Comparison of ENCODE assay signal across 19 cellular contexts in genomic region chr10:43360086-43360485, GRCh38. TPM values are rescaled to one million over a fixed set of nuclear protein-coding genes. Genes with fewer than 3 reads are reported as not detected.
DNase-seq lines count a peak whose midpoint lies in the region; ATAC-seq, FAIRE-seq and TF ChIP-seq lines count a peak whose summit lies in the region.
"Had no signal": no experiment of that assay in that cellular context is flagged by ENCODE, and none has a peak within 500 bp of the region (broad histone marks: within the 10 kb centered on the region; RNA-seq: fewer than 3 reads in every experiment).

No MANE protein-coding gene starts in this region.

- peak overlapping the region; percentile 98 for H3K27ac Mint-ChIP-seq in stimulated activated naive CD8-positive, alpha-beta T cell treated with anti-CD3 and anti-CD28 coated beads, Interleukin-15, Interleukin-2, amounts not matched to agents 100 ng/mL and 50 ng/mL, for 24 hours
- peak overlapping the region; percentile 26 to 98 for H3K27ac Mint-ChIP-seq in activated naive CD4-positive, alpha-beta T cell treated with anti-CD3 and anti-CD28 coated beads, Interleukin-2, amount 50 U/mL, for 72 hours
- H3K27ac Mint-ChIP-seq in immature natural killer cell = peak overlapping the region; percentile 50 to 80 (median 60)

- H3K9me3 Mint-ChIP-seq in stimulated activated naive CD8-positive, alpha-beta T cell treated with anti-CD3 and anti-CD28 coated beads, Interleukin-15, Interleukin-2, amounts not matched to agents 100 ng/mL and 50 ng/mL, for 24 hours = no peaks in the 10 kb centered on the region
- H3K9me3 Mint-ChIP-seq in activated naive CD4-positive, alpha-beta T cell treated with anti-CD3 and anti-CD28 coated beads, Interleukin-2, amount 50 U/mL, for 72 hours = no peaks in the 10 kb centered on the region
- H3K9me3 Mint-ChIP-seq in immature natural killer cell = no peaks in the 10 kb centered on the region

- FAIRE-seq in H54 (lab: Jason Lieb, UNC) (no peak), GM12891 (lab: Jason Lieb, UNC) (no peak)

- H3K4me1 Mint-ChIP-seq in stimulated activated naive CD8-positive, alpha-beta T cell treated with anti-CD3 and anti-CD28 coated beads, Interleukin-15, Interleukin-2, amounts not matched to agents 100 ng/mL and 50 ng/mL, for 24 hours (ENCODE audit: low read depth) = peaks cover 46% of the 10 kb centered on the region
- peaks cover 21 to 31% of the 10 kb centered on the region in 2 donors for H3K4me1 Mint-ChIP-seq in immature natural killer cell

- H3K36me3 Mint-ChIP-seq in stimulated activated naive CD8-positive, alpha-beta T cell treated with anti-CD3 and anti-CD28 coated beads, Interleukin-15, Interleukin-2, amounts not matched to agents 100 ng/mL and 50 ng/mL, for 24 hours (ENCODE audit: low read depth) = peaks cover 11% of the 10 kb centered on the region
- H3K36me3 Mint-ChIP-seq in activated naive CD4-positive, alpha-beta T cell treated with anti-CD3 and anti-CD28 coated beads, Interleukin-2, amount 50 U/mL, for 72 hours = peaks cover 7 to 20% of the 10 kb centered on the region in 2 donors
- no peaks in the 10 kb centered on the region for H3K36me3 Mint-ChIP-seq in immature natural killer cell

- ATAC-seq in stimulated activated naive CD8-positive, alpha-beta T cell treated with anti-CD3 and anti-CD28 coated beads, Interleukin-15, Interleukin-2, amounts not matched to agents 100 U/mL and 50 U/mL, for 24 hours = no peak
- ATAC-seq in activated naive CD4-positive, alpha-beta T cell treated with anti-CD3 and anti-CD28 coated beads, Interleukin-2, amount 50 U/mL, for 72 hours = no peak
- ATAC-seq in HG03135 (IDR thresholded peaks at IDR 0.05; ENCODE audit: unreplicated experiment) = no peak
- ATAC-seq: right lobe of liver, upper lobe of right lung had no signal

- no peak for DNase-seq in stimulated activated naive CD8-positive, alpha-beta T cell treated with anti-CD3 and anti-CD28 coated beads, Interleukin-15, Interleukin-2, amounts not matched to agents 100 U/mL and 50 U/mL, for 24 hours
- DNase-seq in activated naive CD4-positive, alpha-beta T cell treated with anti-CD3 and anti-CD28 coated beads, Interleukin-2, amount 50 U/mL, for 72 hours (ENCODE audit: low spot score in 2 of 2) = no peak
- DNase-seq in immature natural killer cell (no peak), GOT3 (lab: John Stamatoyannopoulos, UW) (no peak), H54 (ENCODE audit: insufficient read length, low spot score) (no peak), GM12891 (ENCODE audit: insufficient read length, low spot score) (no peak)
- DNase-seq: activated CD4-positive, CD25-positive, alpha-beta regulatory T cell treated with anti-CD3 and anti-CD28 coated beads, Interleukin-2, amount 50 U/mL, for 72 hours; activated effector memory CD4-positive, alpha-beta T cell treated with anti-CD3 and anti-CD28 coated beads, Interleukin-2, amount 50 U/mL, for 16 hours; effector memory CD4-positive, alpha-beta T cell; foreskin melanocyte; H7; MG63; NCI-H2029 treated with DMSO at 0.1 percent for 48 hours; NCI-H526; nucleus accumbens; right lobe of liver; upper lobe of right lung had no signal

- peak overlapping the region; percentile 95 for H3K4me3 Mint-ChIP-seq in stimulated activated naive CD8-positive, alpha-beta T cell treated with anti-CD3 and anti-CD28 coated beads, Interleukin-15, Interleukin-2, amounts not matched to agents 100 ng/mL and 50 ng/mL, for 24 hours
- H3K4me3 Mint-ChIP-seq in immature natural killer cell = peak overlapping the region; percentile 60 to 95 (median 70)

- TF ChIP-seq POLR2A in H54 (IDR thresholded peaks at IDR 0.05; ENCODE audit: low read depth, low read length) (no peak), GM12891 (IDR thresholded peaks at IDR 0.05; ENCODE audit: low read depth, low read length) (no peak)

- no peaks in the 10 kb centered on the region for H3K27me3 Mint-ChIP-seq in stimulated activated naive CD8-positive, alpha-beta T cell treated with anti-CD3 and anti-CD28 coated beads, Interleukin-15, Interleukin-2, amounts not matched to agents 100 ng/mL and 50 ng/mL, for 24 hours
- peaks cover 8 to 10% (median 9%) of the 10 kb centered on the region in 3 donors for H3K27me3 Mint-ChIP-seq in immature natural killer cell (ENCODE audit: low read depth in 3 of 3)

TF ChIP-seq in GM12891, 5 proteins besides CTCF, POLR2A, EP300 and RAD21:
- no peak for TF ChIP-seq PAX5 (IDR thresholded peaks at IDR 0.05; ENCODE audit: insufficient read depth, low read length, severe bottlenecking)
- TF ChIP-seq TAF1 (IDR thresholded peaks at IDR 0.05; ENCODE audit: low read depth, low read length) = no peak
- no peak for TF ChIP-seq POU2F2 (IDR thresholded peaks at IDR 0.05; ENCODE audit: low read depth, low read length)
- no peak for TF ChIP-seq SPI1 (IDR thresholded peaks at IDR 0.05; ENCODE audit: low read depth, low read length)
- TF ChIP-seq POLR2AphosphoS5 (IDR thresholded peaks at IDR 0.05; ENCODE audit: low read depth, low read length) = no peak

RNA-seq across cellular contexts. Expression of gene FXYD4, which starts 11.3 kb away (rescaled TPM):
- not detected for total RNA-seq in activated naive CD4-positive, alpha-beta T cell treated with anti-CD3 and anti-CD28 coated beads, Interleukin-2, amount 50 U/mL, for 72 hours
- polyA plus RNA-seq in immature natural killer cell = not detected
- not detected for polyA plus RNA-seq in GM12891 (2012; ENCODE audit: low read depth, missing spikeins)
- total RNA-seq: H7, right lobe of liver had no signal

RNA-seq across cellular contexts. Expression of gene HNRNPF, which starts 48.9 kb away (rescaled TPM):
- 100 to 1,000 TPM; 410 to 434 TPM for total RNA-seq in activated naive CD4-positive, alpha-beta T cell treated with anti-CD3 and anti-CD28 coated beads, Interleukin-2, amount 50 U/mL, for 72 hours
- polyA plus RNA-seq in immature natural killer cell = 100 to 1,000 TPM; 184 to 274 (median 203) TPM
- 143 TPM for polyA plus RNA-seq in GM12891 (2012; ENCODE audit: low read depth, missing spikeins)
